In genomic region chr2:127954857-127955256, GRCh38 we compare ENCODE assay signal across 17 cellular contexts.
DNase-seq lines count a peak whose midpoint lies in the region; ATAC-seq and TF ChIP-seq lines count a peak whose summit lies in the region.
"Had no signal": no experiment of that assay in that cellular context is flagged by ENCODE, and none has a peak within 500 bp of the region (broad histone marks: within the 10 kb centered on the region; RNA-seq: fewer than 3 reads in every experiment).

No MANE protein-coding gene starts in this region.

- peak; percentile 35 for DNase-seq in Ammon's horn (ENCODE audit: low spot score)
- no peak for DNase-seq in Caco-2
- DNase-seq in endodermal cell = peak; percentile 23
- peak; percentile 45 for DNase-seq in pons (ENCODE audit: low spot score)
- no peak for DNase-seq in activated CD4-positive, alpha-beta memory T cell treated with anti-CD3 and anti-CD28 coated beads, Interleukin-2, amount 10 ng/mL, durations not matched to agents 7 days and 5 days
- no peak for DNase-seq in osteoblast (ENCODE audit: insufficient read length, low spot score, missing footprints)
- DNase-seq: 8988T; CD4-positive, alpha-beta T cell; DMS153; DMS79; GDM1; IMR-90 had no signal

- CTCF ChIA-PET in Caco-2 (lab: Charles Lee) = no interaction called here
- CTCF ChIA-PET in activated CD4-positive, alpha-beta memory T cell treated with anti-CD3 and anti-CD28 coated beads, Interleukin-2, amount 10 ng/mL, durations not matched to agents 7 days and 5 days (lab: Charles Lee) = no interaction called here

- H3K9me3 ChIP-seq in Caco-2 (no peaks in the 10 kb centered on the region), endodermal cell (ENCODE audit: control insufficient read depth, low read length) (no peaks in the 10 kb centered on the region), osteoblast (ENCODE audit: low read depth, low read length) (no peaks in the 10 kb centered on the region)
- H3K9me3 ChIP-seq: BLaER1 treated with 17β-estradiol and CSF1 and Interleukin-3, amounts not matched to agents 10 nM and 100 nM; HAP-1 had no signal

- no peaks in the 10 kb centered on the region for H3K9me3 Mint-ChIP-seq in Caco-2 (ENCODE audit: unreplicated experiment)
- no peaks in the 10 kb centered on the region for H3K9me3 Mint-ChIP-seq in endodermal cell
- H3K9me3 Mint-ChIP-seq in activated CD4-positive, alpha-beta memory T cell treated with anti-CD3 and anti-CD28 coated beads, Interleukin-2, amount 10 ng/mL, durations not matched to agents 7 days and 5 days = no peaks in the 10 kb centered on the region
- H3K9me3 Mint-ChIP-seq: CD4-positive, alpha-beta T cell had no signal

- H3K36me3 Mint-ChIP-seq in Caco-2 (ENCODE audit: insufficient read depth, unreplicated experiment) = peaks cover 33% of the 10 kb centered on the region
- H3K36me3 Mint-ChIP-seq in endodermal cell (ENCODE audit: low read depth) = peaks cover 40% of the 10 kb centered on the region
- H3K36me3 Mint-ChIP-seq in activated CD4-positive, alpha-beta memory T cell treated with anti-CD3 and anti-CD28 coated beads, Interleukin-2, amount 10 ng/mL, durations not matched to agents 7 days and 5 days (ENCODE audit: low read depth) = peaks cover 29% of the 10 kb centered on the region

- no peak for TF ChIP-seq CTCF in Caco-2 (IDR thresholded peaks at IDR 0.05; ENCODE audit: insufficient read depth in 1 of 2, low read depth in 1 of 2, low read length in 1 of 2, severe bottlenecking in 1 of 2, unreplicated experiment in 1 of 2)
- no peak for TF ChIP-seq CTCF in endodermal cell (conservative IDR thresholded peaks at IDR 0.05)
- TF ChIP-seq CTCF in osteoblast (IDR thresholded peaks at IDR 0.05; ENCODE audit: extremely low read depth, low read depth, low read length) = no peak

- no peak for ATAC-seq in HG03097 (IDR thresholded peaks at IDR 0.05; ENCODE audit: low FRiP score, unreplicated experiment)
- ATAC-seq: K562 had no signal

- H3K4me1 ChIP-seq in Caco-2 = peaks cover 16% of the 10 kb centered on the region; the same call in 1 of the 2 replicates
- no peaks in the 10 kb centered on the region for H3K4me1 ChIP-seq in endodermal cell (ENCODE audit: control insufficient read depth, insufficient read depth, low read length)
- no peaks in the 10 kb centered on the region for H3K4me1 ChIP-seq in osteoblast (ENCODE audit: insufficient read depth, low read length)
- H3K4me1 ChIP-seq: HAP-1 had no signal

- no peak overlapping the region for H3K9ac ChIP-seq in endodermal cell (ENCODE audit: extremely low read depth, low read length, poor library complexity, severe bottlenecking)
- H3K9ac ChIP-seq: BLaER1 treated with 17β-estradiol and CSF1 and Interleukin-3, amounts not matched to agents 10 nM and 100 nM had no signal

- H3K27me3 ChIP-seq in Caco-2 (replicated peaks; ENCODE audit: control insufficient read depth, insufficient read depth, low read length) (no peaks in the 10 kb centered on the region), endodermal cell (ENCODE audit: control insufficient read depth, insufficient read depth, low read length, poor library complexity, severe bottlenecking) (no peaks in the 10 kb centered on the region), osteoblast (ENCODE audit: insufficient read depth, low read length) (no peaks in the 10 kb centered on the region)
- H3K27me3 ChIP-seq: BLaER1 treated with 17β-estradiol and CSF1 and Interleukin-3, amounts not matched to agents 10 nM and 100 nM had no signal

- H3K4me3 ChIP-seq in Caco-2 (ENCODE audit: low read depth, low read length) (no peak overlapping the region), endodermal cell (ENCODE audit: low read length) (no peak overlapping the region), osteoblast (ENCODE audit: insufficient read depth, low read length) (no peak overlapping the region)
- H3K4me3 ChIP-seq: BLaER1 treated with 17β-estradiol and CSF1 and Interleukin-3, amounts not matched to agents 10 nM and 100 nM; HAP-1; K562 had no signal

- POLR2A ChIA-PET in Caco-2 (lab: Charles Lee) = no interaction called here
- POLR2A ChIA-PET in activated CD4-positive, alpha-beta memory T cell treated with anti-CD3 and anti-CD28 coated beads, Interleukin-2, amount 10 ng/mL, durations not matched to agents 7 days and 5 days (lab: Charles Lee) = no interaction called here

- H3K27me3 Mint-ChIP-seq in Caco-2 (ENCODE audit: insufficient read depth, unreplicated experiment) = no peaks in the 10 kb centered on the region
- H3K27me3 Mint-ChIP-seq in endodermal cell (ENCODE audit: insufficient read depth) = no peaks in the 10 kb centered on the region
- H3K27me3 Mint-ChIP-seq in activated CD4-positive, alpha-beta memory T cell treated with anti-CD3 and anti-CD28 coated beads, Interleukin-2, amount 10 ng/mL, durations not matched to agents 7 days and 5 days = no peaks in the 10 kb centered on the region
- H3K27me3 Mint-ChIP-seq: B cell; CD4-positive, alpha-beta T cell had no signal

- H2AFZ ChIP-seq in osteoblast (ENCODE audit: low read length) = no peak overlapping the region

- BruUV-seq in Caco-2 (replicated peaks; lab: Mats Ljungman, UMichigan) = no TSS peak

- H3K79me2 ChIP-seq in osteoblast (ENCODE audit: insufficient read depth, low read length) = no peaks in the 10 kb centered on the region

- peak overlapping the region; percentile 43 for H3K27ac Mint-ChIP-seq in Caco-2 (ENCODE audit: unreplicated experiment)
- H3K27ac Mint-ChIP-seq in endodermal cell = no peak overlapping the region
- no peak overlapping the region for H3K27ac Mint-ChIP-seq in activated CD4-positive, alpha-beta memory T cell treated with anti-CD3 and anti-CD28 coated beads, Interleukin-2, amount 10 ng/mL, durations not matched to agents 7 days and 5 days
- H3K27ac Mint-ChIP-seq: B cell; CD4-positive, alpha-beta T cell had no signal

- intact Hi-C loops in Caco-2 (cut with micrococcal nuclease; ENCODE audit: unreplicated experiment) = no loop called here

- H4K20me1 ChIP-seq in osteoblast (ENCODE audit: insufficient read depth, low read length) = peaks cover 2% of the 10 kb centered on the region

- H3K27ac ChIP-seq in endodermal cell (ENCODE audit: low read depth, low read length) (no peak overlapping the region), osteoblast (ENCODE audit: low read depth, low read length) (no peak overlapping the region)
- H3K27ac ChIP-seq: BLaER1 treated with 17β-estradiol and CSF1 and Interleukin-3, amounts not matched to agents 10 nM and 100 nM had no signal

- no peak overlapping the region for H3K4me2 ChIP-seq in osteoblast (ENCODE audit: insufficient read depth, low read length)
- H3K4me2 ChIP-seq: BLaER1 treated with 17β-estradiol and CSF1 and Interleukin-3, amounts not matched to agents 10 nM and 100 nM had no signal

- no peak overlapping the region for H3K4me3 Mint-ChIP-seq in Caco-2 (ENCODE audit: unreplicated experiment)
- H3K4me3 Mint-ChIP-seq in endodermal cell = no peak overlapping the region
- no peak overlapping the region for H3K4me3 Mint-ChIP-seq in activated CD4-positive, alpha-beta memory T cell treated with anti-CD3 and anti-CD28 coated beads, Interleukin-2, amount 10 ng/mL, durations not matched to agents 7 days and 5 days
- H3K4me3 Mint-ChIP-seq: B cell; CD4-positive, alpha-beta T cell had no signal

- H3K36me3 ChIP-seq in Caco-2 (ENCODE audit: control insufficient read depth, insufficient read depth, low read length) (peaks cover 4% of the 10 kb centered on the region), endodermal cell (ENCODE audit: control insufficient read depth, insufficient read depth, low read length) (peaks cover 52% of the 10 kb centered on the region), osteoblast (ENCODE audit: insufficient read depth, low read length) (peaks cover 49% of the 10 kb centered on the region)

- 97 to 100% methylated on average over 5 to 8 of the region's 8 CpGs for WGBS in endodermal cell (ENCODE audit: insufficient coverage in 1 of 2, insufficient read length in 1 of 2), 2 experiments

- H3K4me1 Mint-ChIP-seq in Caco-2 (ENCODE audit: low read depth, unreplicated experiment) = no peaks in the 10 kb centered on the region
- no peaks in the 10 kb centered on the region for H3K4me1 Mint-ChIP-seq in endodermal cell
- H3K4me1 Mint-ChIP-seq in activated CD4-positive, alpha-beta memory T cell treated with anti-CD3 and anti-CD28 coated beads, Interleukin-2, amount 10 ng/mL, durations not matched to agents 7 days and 5 days = peaks cover 6% of the 10 kb centered on the region

Comparison
In these comparisons a context has a peak if more than half of its experiments do, and no peak if none do; other contexts are left out.
1. DNase-seq: peak in Ammon's horn (single experiment), endodermal cell (single experiment) and pons (single experiment); none in Caco-2 (0 of 2), activated CD4-positive, alpha-beta memory T cell treated with anti-CD3 and anti-CD28 coated beads, Interleukin-2, amount 10 ng/mL, durations not matched to agents 7 days and 5 days (single experiment) and osteoblast (single experiment).